29 cellular contexts compared by ENCODE assay signal in the genomic region with DNA sequence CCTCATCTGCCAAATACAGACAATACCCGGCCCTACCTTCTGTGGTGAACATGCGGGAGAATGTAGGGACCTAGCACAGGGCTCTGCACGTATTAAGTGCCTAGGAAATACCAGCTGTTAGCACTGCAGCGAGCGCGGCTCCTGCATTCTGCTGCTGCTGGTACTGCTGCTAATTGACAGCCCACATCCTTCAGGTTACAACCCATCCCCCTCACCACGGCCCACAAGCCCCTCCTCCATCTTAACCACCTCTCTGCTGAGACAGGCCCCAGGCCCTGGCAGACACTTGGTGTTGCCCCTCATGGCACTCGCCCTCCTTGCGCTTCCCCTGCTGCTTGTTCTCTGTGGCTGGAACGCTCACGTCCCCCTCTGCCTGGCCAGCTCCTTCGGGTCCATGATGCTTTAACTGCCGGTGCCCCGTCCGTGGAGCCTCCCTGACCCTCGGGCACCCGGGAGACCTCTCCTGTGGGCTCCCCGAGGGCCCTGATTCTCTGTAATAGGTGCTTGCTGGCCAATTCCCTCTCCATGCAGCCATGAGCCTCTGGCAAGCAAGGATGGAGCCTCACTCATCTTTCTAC.
DNase-seq lines count a peak whose midpoint lies in the region; ATAC-seq lines count a peak whose summit lies in the region.
"Had no signal": no experiment of that assay in that cellular context is flagged by ENCODE, and none has a peak within 500 bp of the region (broad histone marks: within the 10 kb centered on the region; RNA-seq: fewer than 3 reads in every experiment).

No MANE protein-coding gene starts in this region.

- ATAC-seq in GM19035 (IDR thresholded peaks at IDR 0.05; ENCODE audit: unreplicated experiment) = no peak
- no peak for ATAC-seq in GM21717 (IDR thresholded peaks at IDR 0.05; ENCODE audit: unreplicated experiment)
- no peak for ATAC-seq in HG03378 (IDR thresholded peaks at IDR 0.05; ENCODE audit: unreplicated experiment)
- ATAC-seq: activated CD4-positive, CD25-positive, alpha-beta regulatory T cell treated with anti-CD3 and anti-CD28 coated beads, Interleukin-2, amount 50 U/mL, for 24 hours; activated naive CD8-positive, alpha-beta T cell treated with anti-CD3 and anti-CD28 coated beads, Interleukin-2, amount 50 U/mL, for 24 hours; effector memory CD8-positive, alpha-beta T cell; naive thymus-derived CD4-positive, alpha-beta T cell; Panc1; psoas muscle had no signal

- DNase-seq in NCI-H82 (lab: John Stamatoyannopoulos, UW) (peak; percentile 50), NCI-H82 treated with DMSO at 0.1 percent for 48 hours (lab: John Stamatoyannopoulos, UW; ENCODE audit: unreplicated experiment) (no peak), NCI-H2171 treated with DMSO at 0.1 percent for 48 hours (lab: John Stamatoyannopoulos, UW) (peak; percentile 90), iPS-NIHi11 (ENCODE audit: low spot score) (peak; percentile 62)
- no peak for DNase-seq in activated CD4-positive, alpha-beta T cell treated with anti-CD3 and anti-CD28 coated beads for 48 hours
- DNase-seq: 8988T; activated CD4-positive, alpha-beta T cell treated with anti-CD3 and anti-CD28 coated beads, Interleukin-2, amount 50 U/mL, for 48 hours; activated naive CD8-positive, alpha-beta T cell treated with anti-CD3 and anti-CD28 coated beads, Interleukin-2, amount 50 U/mL, for 24 hours; activated T-cell treated with anti-CD3 and anti-CD28 coated beads, Interleukin-2, amount 50 U/mL, for 48 hours; Calu3; caudate nucleus; cortex of kidney; effector memory CD8-positive, alpha-beta T cell; erythroblast; Karpas-422; kidney glomerular epithelial cell; naive thymus-derived CD4-positive, alpha-beta T cell; NCI-H526 treated with DMSO at 0.1 percent for 48 hours; occipital lobe; psoas muscle; SHP77; stimulated activated CD4-positive, alpha-beta T cell treated with anti-CD3 and anti-CD28 coated beads, Interleukin-4, amount 100 ng/mL, for 4 hours; substantia nigra; T-helper 2 cell had no signal

Comparison
In these comparisons a context has a peak if more than half of its experiments do, and no peak if none do; other contexts are left out.
1. DNase-seq: peak in NCI-H82 (single experiment), NCI-H2171 treated with DMSO at 0.1 percent for 48 hours (single experiment) and iPS-NIHi11 (single experiment); none in NCI-H82 treated with DMSO at 0.1 percent for 48 hours (single experiment) and activated CD4-positive, alpha-beta T cell treated with anti-CD3 and anti-CD28 coated beads for 48 hours (single experiment).